In genomic region chr14:75723716-75724115, GRCh38 we compare ENCODE assay signal across 28 cellular contexts.
DNase-seq lines count a peak whose midpoint lies in the region; ATAC-seq and TF ChIP-seq lines count a peak whose summit lies in the region.
"Had no signal": no experiment of that assay in that cellular context is flagged by ENCODE, and none has a peak within 500 bp of the region (broad histone marks: within the 10 kb centered on the region; RNA-seq: fewer than 3 reads in every experiment).

No MANE protein-coding gene starts in this region.

- peaks cover 11% of the 10 kb centered on the region for H3K9me3 Mint-ChIP-seq in nephron
- no peaks in the 10 kb centered on the region for H3K9me3 Mint-ChIP-seq in activated CD4-positive, alpha-beta T cell treated with anti-CD3 and anti-CD28 coated beads, Interleukin-2, amount 10 ng/mL, durations not matched to agents 24 days and 14 days

- H3K4me3 Mint-ChIP-seq in nephron, result no peak overlapping the region
- no peak overlapping the region for H3K4me3 Mint-ChIP-seq in activated CD4-positive, alpha-beta T cell treated with anti-CD3 and anti-CD28 coated beads, Interleukin-2, amount 10 ng/mL, durations not matched to agents 24 days and 14 days
- H3K4me3 Mint-ChIP-seq: activated T-cell treated with anti-CD3 and anti-CD28 coated beads, Interleukin-2, amount 50 U/mL, for 24 hours; naive B cell had no signal

- H3K4me3 ChIP-seq in AG10803 (ENCODE audit: low read length) (no peak overlapping the region), fibroblast of villous mesenchyme (ENCODE audit: low read depth, low read length) (no peak overlapping the region)
- no peak overlapping the region for H3K4me3 ChIP-seq in Jurkat, Clone E6-1 (ENCODE audit: low read length)
- H3K4me3 ChIP-seq: body of pancreas, skin epidermis, stomach, tibial nerve had no signal

- H3K27me3 Mint-ChIP-seq in nephron (ENCODE audit: low read depth), result no peaks in the 10 kb centered on the region
- no peaks in the 10 kb centered on the region for H3K27me3 Mint-ChIP-seq in activated CD4-positive, alpha-beta T cell treated with anti-CD3 and anti-CD28 coated beads, Interleukin-2, amount 10 ng/mL, durations not matched to agents 24 days and 14 days
- H3K27me3 Mint-ChIP-seq: activated T-cell treated with anti-CD3 and anti-CD28 coated beads, Interleukin-2, amount 50 U/mL, for 24 hours; naive B cell had no signal

- intact Hi-C loops in activated CD4-positive, alpha-beta T cell treated with anti-CD3 and anti-CD28 coated beads, Interleukin-2, amount 10 ng/mL, durations not matched to agents 24 days and 14 days (cut with micrococcal nuclease), result no loop called here

- no peak for TF ChIP-seq CTCF in AG10803 (conservative IDR thresholded peaks at IDR 0.05; ENCODE audit: low read length)
- no peak for TF ChIP-seq CTCF in fibroblast of villous mesenchyme (IDR thresholded peaks at IDR 0.05; ENCODE audit: insufficient read depth, low read depth, low read length)
- no peak for TF ChIP-seq CTCF in nephron (IDR thresholded peaks at IDR 0.05; ENCODE audit: unreplicated experiment in 3 of 3)

- DNase-seq in AG10803 (ENCODE audit: low read depth) (peak; percentile 21), fibroblast of villous mesenchyme (ENCODE audit: low read depth) (peak; percentile 86), SW480 (ENCODE audit: low spot score) (no peak)
- peak; percentile 31 for DNase-seq in Jurkat, Clone E6-1 (ENCODE audit: low read depth, low spot score)
- DNase-seq in activated CD4-positive, alpha-beta T cell treated with anti-CD3 and anti-CD28 coated beads, Interleukin-2, amount 10 ng/mL, durations not matched to agents 24 days and 14 days, result no peak
- DNase-seq in activated CD4-positive, alpha-beta T cell treated with anti-CD3 and anti-CD28 coated beads, Interleukin-2, amount 50 U/mL, for 1 hour, result no peak
- DNase-seq: ACHN; activated CD4-positive, alpha-beta T cell treated with anti-CD3 and anti-CD28 coated beads for 48 hours; activated gamma-delta T cell treated with Interleukin-2 at 50 U/mL for 16 hours; activated T-cell treated with anti-CD3 and anti-CD28 coated beads, Interleukin-2, amount 50 U/mL, for 24 hours; body of pancreas; effector CD8-positive, alpha-beta T cell; foreskin fibroblast; HCEC 1CT; Karpas-422; MV-4-11; naive B cell; NCI-H1436 treated with DMSO at 0.1 percent for 48 hours; NCI-H2107; nucleus accumbens; OCI-M1; stomach; T-helper 9 cell; WERI-Rb-1 had no signal

- H3K27ac Mint-ChIP-seq in nephron, result peak overlapping the region in 2 of 3 experiments; percentile 28 to 60
- no peak overlapping the region for H3K27ac Mint-ChIP-seq in activated CD4-positive, alpha-beta T cell treated with anti-CD3 and anti-CD28 coated beads, Interleukin-2, amount 10 ng/mL, durations not matched to agents 24 days and 14 days
- H3K27ac Mint-ChIP-seq: activated T-cell treated with anti-CD3 and anti-CD28 coated beads, Interleukin-2, amount 50 U/mL, for 24 hours had no signal

- H3K36me3 Mint-ChIP-seq in nephron (ENCODE audit: low read depth), result peaks cover 80% of the 10 kb centered on the region
- H3K36me3 Mint-ChIP-seq in activated CD4-positive, alpha-beta T cell treated with anti-CD3 and anti-CD28 coated beads, Interleukin-2, amount 10 ng/mL, durations not matched to agents 24 days and 14 days (ENCODE audit: low read depth), result peaks cover 41% of the 10 kb centered on the region

- no peak for ATAC-seq in GM19395 (IDR thresholded peaks at IDR 0.05; ENCODE audit: unreplicated experiment)
- ATAC-seq: body of pancreas had no signal

- H3K4me1 Mint-ChIP-seq in nephron, result peaks cover 19% of the 10 kb centered on the region
- H3K4me1 Mint-ChIP-seq in activated CD4-positive, alpha-beta T cell treated with anti-CD3 and anti-CD28 coated beads, Interleukin-2, amount 10 ng/mL, durations not matched to agents 24 days and 14 days, result peaks cover 10% of the 10 kb centered on the region
- H3K4me1 Mint-ChIP-seq: naive B cell had no signal

Comparison
In these comparisons a context has a peak if more than half of its experiments do, and no peak if none do; other contexts are left out.
1. DNase-seq: peak in AG10803 (single experiment), Jurkat, Clone E6-1 (single experiment) and fibroblast of villous mesenchyme (single experiment); none in activated CD4-positive, alpha-beta T cell treated with anti-CD3 and anti-CD28 coated beads, Interleukin-2, amount 10 ng/mL, durations not matched to agents 24 days and 14 days (single experiment), SW480 (single experiment) and activated CD4-positive, alpha-beta T cell treated with anti-CD3 and anti-CD28 coated beads, Interleukin-2, amount 50 U/mL, for 1 hour (single experiment).